Comparison of ENCODE assay signal across 8 cellular contexts in the genomic region with DNA sequence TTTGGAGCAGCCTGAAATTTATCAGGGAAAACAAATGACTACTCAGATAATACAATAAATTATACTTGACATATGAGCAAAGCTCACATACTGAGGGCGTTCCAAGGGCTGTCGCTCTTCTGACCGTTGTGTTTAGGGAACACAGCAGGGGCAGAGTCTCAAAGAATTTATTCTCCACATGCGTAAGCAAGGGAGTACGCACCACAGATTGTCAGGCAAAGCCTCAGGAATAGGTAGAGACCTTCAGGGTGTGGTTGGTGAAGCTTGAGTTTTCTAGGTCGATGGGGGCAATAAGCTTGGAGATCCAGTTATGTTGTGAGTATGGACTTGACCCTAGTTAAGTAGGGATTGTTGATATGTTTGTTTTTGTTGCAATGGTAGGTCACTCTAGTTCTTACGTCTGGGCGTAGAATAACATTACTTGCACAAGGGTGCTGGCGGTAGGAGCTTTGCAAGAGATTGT. TPM values are rescaled to one million over a fixed set of nuclear protein-coding genes. Genes with fewer than 3 reads are reported as not detected.
DNase-seq lines count a peak whose midpoint lies in the region; ATAC-seq and TF ChIP-seq lines count a peak whose summit lies in the region.

No MANE protein-coding gene starts in this region.

- no peaks in the 10 kb centered on the region for H3F3A ChIP-seq in smooth muscle cell (ENCODE audit: low read depth)

- 51% methylated on average over 9 of the region's 9 CpGs for WGBS in smooth muscle cell (ENCODE audit: low lambda C conversion rate)

- H3K4me2 ChIP-seq in smooth muscle cell: peak overlapping the region; percentile 92

- no peak for ATAC-seq in activated naive CD8-positive, alpha-beta T cell treated with anti-CD3 and anti-CD28 coated beads, Interleukin-2, amount 50 U/mL, for 24 hours

- H3K9ac ChIP-seq in iPS-15b (ENCODE audit: low read depth, low read length) (no peak overlapping the region), smooth muscle cell (ENCODE audit: low read depth) (peak overlapping the region; percentile 65)

- H3K27ac Mint-ChIP-seq in activated naive CD8-positive, alpha-beta T cell treated with anti-CD3 and anti-CD28 coated beads, Interleukin-2, amount 50 U/mL, for 24 hours: peak overlapping the region; percentile 92

- peaks cover 11% of the 10 kb centered on the region for H3K36me3 Mint-ChIP-seq in activated naive CD8-positive, alpha-beta T cell treated with anti-CD3 and anti-CD28 coated beads, Interleukin-2, amount 50 U/mL, for 24 hours (ENCODE audit: low read depth)

- H4K20me1 ChIP-seq in smooth muscle cell (ENCODE audit: low read depth): peaks cover 3% of the 10 kb centered on the region

- peaks cover 46% of the 10 kb centered on the region for H3K4me1 Mint-ChIP-seq in activated naive CD8-positive, alpha-beta T cell treated with anti-CD3 and anti-CD28 coated beads, Interleukin-2, amount 50 U/mL, for 24 hours

- H2AFZ ChIP-seq in smooth muscle cell (ENCODE audit: low read depth): peak overlapping the region; percentile 78

- CTCF ChIA-PET in GM10248 (lab: Yijun Ruan, JAX): no interaction called here

- H3K9me3 ChIP-seq in iPS-15b (ENCODE audit: control insufficient read depth, insufficient read depth, low read length) (no peaks in the 10 kb centered on the region), smooth muscle cell (replicated peaks; ENCODE audit: low read depth) (no peaks in the 10 kb centered on the region)

- TF ChIP-seq CTCF in C4-2B (conservative IDR thresholded peaks at IDR 0.05) (no peak), smooth muscle cell (IDR thresholded peaks at IDR 0.05; ENCODE audit: borderline replicate concordance, insufficient read depth, poor library complexity, severe bottlenecking) (no peak), GM10248 (IDR thresholded peaks at IDR 0.05; ENCODE audit: control extremely low read depth, extremely low read depth, low read depth, missing control alignments) (no peak)

- POLR2A ChIA-PET in GM10248 (lab: Yijun Ruan, JAX): interaction anchor here (0.6 kb wide), 1 partner anchor 234 kb away, joined by 3 read pairs; no protein-coding TSS in a partner anchor

- peak overlapping the region; percentile 98 for H3K4me3 Mint-ChIP-seq in activated naive CD8-positive, alpha-beta T cell treated with anti-CD3 and anti-CD28 coated beads, Interleukin-2, amount 50 U/mL, for 24 hours

- H3K27ac ChIP-seq in C4-2B (peak overlapping the region; percentile 81), smooth muscle cell (ENCODE audit: low read depth) (no peak overlapping the region)

- no peaks in the 10 kb centered on the region for H3K9me3 Mint-ChIP-seq in activated naive CD8-positive, alpha-beta T cell treated with anti-CD3 and anti-CD28 coated beads, Interleukin-2, amount 50 U/mL, for 24 hours

- DNase-seq in HS-5 (ENCODE audit: low read depth): peak; percentile 20
- no peak for DNase-seq in activated naive CD8-positive, alpha-beta T cell treated with anti-CD3 and anti-CD28 coated beads, Interleukin-2, amount 50 U/mL, for 24 hours
- DNase-seq in smooth muscle cell (lab: John Stamatoyannopoulos, UW; ENCODE audit: unreplicated experiment): no peak
- no peak for DNase-seq in activated CD4-positive, CD25-positive, alpha-beta regulatory T cell (lab: John Stamatoyannopoulos, UW)
- DNase-seq in GM10248 (ENCODE audit: extremely low spot score): no peak
- no peak for DNase-seq in AML-193 (lab: John Stamatoyannopoulos, UW)

- no peaks in the 10 kb centered on the region for H3K36me3 ChIP-seq in iPS-15b (ENCODE audit: control insufficient read depth, insufficient read depth, low read length)
- no peaks in the 10 kb centered on the region for H3K36me3 ChIP-seq in smooth muscle cell (ENCODE audit: low read depth)

- H3K4me3 ChIP-seq in iPS-15b (ENCODE audit: low read depth, low read length): peak overlapping the region; percentile 88
- H3K4me3 ChIP-seq in smooth muscle cell: peak overlapping the region; percentile 74

- H3K4me1 ChIP-seq in iPS-15b (ENCODE audit: control insufficient read depth, insufficient read depth, low read length) (no peaks in the 10 kb centered on the region), smooth muscle cell (ENCODE audit: low read depth) (peaks cover 7% of the 10 kb centered on the region)

- H3K27me3 ChIP-seq in iPS-15b (ENCODE audit: control insufficient read depth, insufficient read depth, low read length) (peaks cover 10% of the 10 kb centered on the region), smooth muscle cell (ENCODE audit: low read depth) (no peaks in the 10 kb centered on the region)

- H3K79me2 ChIP-seq in smooth muscle cell (ENCODE audit: low read depth): peaks cover 13% of the 10 kb centered on the region

- no peaks in the 10 kb centered on the region for H3K27me3 Mint-ChIP-seq in activated naive CD8-positive, alpha-beta T cell treated with anti-CD3 and anti-CD28 coated beads, Interleukin-2, amount 50 U/mL, for 24 hours

RNA-seq across cellular contexts. Expression of a gene that starts 0.8 kb away (rescaled TPM):
- total RNA-seq in smooth muscle cell: 63.2 and 78.7 TPM in 2 replicates
- polyA plus RNA-seq in smooth muscle cell: 25.1 and 28.8 TPM in 2 replicates
